7 cellular contexts compared by ENCODE assay signal in the genomic region with DNA sequence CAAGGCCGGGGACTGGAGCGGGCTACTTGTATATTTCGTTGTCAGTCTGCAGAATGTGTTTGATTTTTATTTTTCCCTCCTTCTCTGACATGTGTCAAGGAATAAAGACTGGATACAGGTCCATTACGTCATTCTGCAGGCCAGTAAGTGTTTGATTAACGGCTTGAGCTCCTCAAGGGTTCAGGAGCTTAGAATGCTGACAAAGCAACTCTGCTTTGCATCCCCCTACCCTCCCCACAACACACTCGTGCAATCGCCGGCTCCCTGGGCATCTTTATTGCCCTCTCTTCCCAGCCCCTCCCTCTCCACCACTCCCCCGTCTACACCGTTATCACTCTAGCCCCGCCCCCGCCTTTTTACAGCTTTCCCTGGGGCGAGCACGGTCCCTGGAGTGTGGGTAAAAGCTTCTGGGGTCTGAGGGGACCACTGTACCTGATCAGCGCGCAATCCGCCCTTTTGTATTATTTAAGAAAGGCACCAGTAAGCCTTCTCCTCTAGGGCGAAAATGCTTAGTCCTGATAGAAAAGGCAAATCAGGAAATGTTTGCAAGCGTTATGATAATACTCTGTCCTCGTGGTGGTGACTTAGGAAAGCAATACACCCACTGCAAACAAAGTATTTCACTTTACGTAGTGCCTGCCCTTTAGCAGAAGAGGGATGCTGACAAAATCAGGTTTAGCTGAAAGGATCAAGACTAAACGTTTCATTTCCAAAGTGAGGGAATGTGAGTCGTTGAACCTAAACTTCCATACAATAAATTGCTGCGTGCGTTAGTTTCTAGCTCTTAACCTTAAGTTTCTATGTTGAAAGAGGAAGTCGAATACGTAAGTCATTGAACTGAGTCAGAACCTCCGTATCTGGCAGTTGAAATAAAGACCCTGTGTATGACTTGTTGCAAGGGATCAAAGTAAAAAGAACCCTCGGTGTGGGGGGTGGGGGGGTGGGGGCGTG. TPM values are rescaled to one million over a fixed set of nuclear protein-coding genes. Genes with fewer than 3 reads are reported as not detected.
DNase-seq lines count a peak whose midpoint lies in the region; FAIRE-seq and TF ChIP-seq lines count a peak whose summit lies in the region.

No MANE protein-coding gene starts in this region.

- no peaks in the 10 kb centered on the region for H3K27me3 ChIP-seq in right atrium auricular region
- peaks cover 4 to 13% of the 10 kb centered on the region in 2 donors for H3K27me3 ChIP-seq in small intestine (ENCODE audit: control insufficient read depth in 2 of 2, insufficient read depth in 2 of 2, low read length in 2 of 2)

- H3K4me1 ChIP-seq in right atrium auricular region: peaks cover 0 to 38% of the 10 kb centered on the region in 2 donors
- H3K4me1 ChIP-seq in small intestine (ENCODE audit: control insufficient read depth in 2 of 2, insufficient read depth in 1 of 2, low read depth in 1 of 2, low read length in 1 of 2): peaks cover 0 to 6% of the 10 kb centered on the region in 2 donors

- peak overlapping the region; percentile 82 for H3K4me3 Mint-ChIP-seq in activated naive CD8-positive, alpha-beta T cell

- no peaks in the 10 kb centered on the region for H3K36me3 ChIP-seq in right atrium auricular region
- H3K36me3 ChIP-seq in small intestine (ENCODE audit: control insufficient read depth in 2 of 2, insufficient read depth in 2 of 2, low read length in 2 of 2): no peaks in the 10 kb centered on the region

- 3 to 6% (median 5%) methylated on average over 30 of the region's 30 CpGs for whole genome bisulfite sequencing in small intestine, 3 donors

- peak overlapping the region; percentile 89 to 98 for H3K27ac ChIP-seq in right atrium auricular region
- H3K27ac ChIP-seq in small intestine (ENCODE audit: low read depth in 1 of 2, low read length in 1 of 2): no peak overlapping the region

- H3K9me3 Mint-ChIP-seq in activated naive CD8-positive, alpha-beta T cell (ENCODE audit: low read depth): no peaks in the 10 kb centered on the region

- H3K9me3 ChIP-seq in right atrium auricular region (no peaks in the 10 kb centered on the region), small intestine (ENCODE audit: control insufficient read depth, low read depth) (no peaks in the 10 kb centered on the region)

- peak overlapping the region; percentile 66 for H3K27ac Mint-ChIP-seq in activated naive CD8-positive, alpha-beta T cell

- FAIRE-seq in small intestine (lab: Jason Lieb, UNC): no peak

- H3K36me3 Mint-ChIP-seq in activated naive CD8-positive, alpha-beta T cell: no peaks in the 10 kb centered on the region

- peaks cover 30% of the 10 kb centered on the region for H3K27me3 Mint-ChIP-seq in activated naive CD8-positive, alpha-beta T cell

- TF ChIP-seq CTCF in GM12865 (IDR thresholded peaks at IDR 0.05; ENCODE audit: insufficient read depth, low read depth, low read length, missing control alignments): no peak
- no peak for TF ChIP-seq CTCF in right atrium auricular region (IDR thresholded peaks at IDR 0.05)

- H3K4me1 Mint-ChIP-seq in activated naive CD8-positive, alpha-beta T cell (ENCODE audit: low read depth): peaks cover 35% of the 10 kb centered on the region

- peak; percentile 48 for DNase-seq in GM12865 (ENCODE audit: low read depth)
- peak; percentile 74 for DNase-seq in MV-4-11 (lab: John Stamatoyannopoulos, UW)
- peak; percentile 73 for DNase-seq in right atrium auricular region (ENCODE audit: low spot score)
- peak; percentile 54 for DNase-seq in renal cortical epithelial cell (ENCODE audit: low read depth)
- no peak for DNase-seq in small intestine
- DNase-seq in A172 (ENCODE audit: low spot score): no peak

- H3K4me3 ChIP-seq in GM12865 (ENCODE audit: low read depth, low read length) (peak overlapping the region; percentile 65), right atrium auricular region (peak overlapping the region; percentile 78 to 91), small intestine (ENCODE audit: low read depth in 1 of 2, low read length in 2 of 2) (no peak overlapping the region)

RNA-seq across cellular contexts. Expression of a gene that starts 1.4 kb away (rescaled TPM):
- total RNA-seq in right atrium auricular region: 10 to 100 TPM; 10.5 to 20.8 TPM
- 6.9 and 14.1 TPM in 2 replicates for total RNA-seq in renal cortical epithelial cell
- 1 to 10 TPM in 1 of 3 donors, under 1 TPM in 1, not detected in 1; 0.27 to 1.8 TPM for polyA plus RNA-seq in small intestine
- total RNA-seq in A172 (2014; rRNA removed; shearing (Covaris generic)): 1.4 and 3.2 TPM in 2 replicates

Comparison
In these comparisons a context has a peak if more than half of its experiments do, and no peak if none do; other contexts are left out.
1. DNase-seq: peak in GM12865 (single experiment), MV-4-11 (single experiment), right atrium auricular region (single experiment) and renal cortical epithelial cell (single experiment); none in small intestine (single experiment) and A172 (single experiment).
2. H3K4me3 ChIP-seq: peak in GM12865 (single experiment) and right atrium auricular region (2 of 2); none in small intestine (0 of 2).
3. H3K27ac ChIP-seq: peak in right atrium auricular region (2 of 2); none in small intestine (0 of 2).